In genomic region chr4:56424176-56424575, GRCh38 we compare ENCODE assay signal across 17 cellular contexts. TPM values are rescaled to one million over a fixed set of nuclear protein-coding genes. Genes with fewer than 3 reads are reported as not detected.
DNase-seq lines count a peak whose midpoint lies in the region; ATAC-seq and TF ChIP-seq lines count a peak whose summit lies in the region.
"Had no signal": no experiment of that assay in that cellular context is flagged by ENCODE, and none has a peak within 500 bp of the region (broad histone marks: within the 10 kb centered on the region; RNA-seq: fewer than 3 reads in every experiment).

No MANE protein-coding gene starts in this region.

- peak overlapping the region; percentile 32 for H3K27ac Mint-ChIP-seq in endodermal cell
- H3K27ac Mint-ChIP-seq: CD4-positive, alpha-beta T cell; IgD-negative memory B cell had no signal

- peaks cover 13% of the 10 kb centered on the region for H3K4me1 ChIP-seq in left ventricle myocardium inferior
- no peaks in the 10 kb centered on the region for H3K4me1 ChIP-seq in endodermal cell (ENCODE audit: control insufficient read depth, insufficient read depth, low read length)
- H3K4me1 ChIP-seq: A549, Caco-2 had no signal

- ATAC-seq in Right ventricle myocardium superior (ENCODE audit: poor library complexity) (peak; percentile 68), left ventricle myocardium superior (no peak), GM18870 (IDR thresholded peaks at IDR 0.05; ENCODE audit: unreplicated experiment) (no peak)
- ATAC-seq: HepG2 had no signal

- WGBS in endodermal cell (ENCODE audit: insufficient coverage in 1 of 2, insufficient read length in 1 of 2), 2 experiments = 94 to 95% methylated on average over 5 of the region's 5 CpGs

- peaks cover 6% of the 10 kb centered on the region for H3K4me1 Mint-ChIP-seq in endodermal cell

- H3K4me3 ChIP-seq in left ventricle myocardium inferior = peak overlapping the region; percentile 48
- H3K4me3 ChIP-seq in endodermal cell (ENCODE audit: low read length) = no peak overlapping the region
- H3K4me3 ChIP-seq: A549 had no signal

- peaks cover 29% of the 10 kb centered on the region for H3K36me3 Mint-ChIP-seq in endodermal cell (ENCODE audit: low read depth)

- no peak overlapping the region for H3K27ac ChIP-seq in left ventricle myocardium inferior (replicated peaks)
- H3K27ac ChIP-seq in endodermal cell (ENCODE audit: low read depth, low read length) = no peak overlapping the region
- H3K27ac ChIP-seq: 22Rv1, A549, C4-2B had no signal

- H3K36me3 ChIP-seq in left ventricle myocardium inferior (no peaks in the 10 kb centered on the region), endodermal cell (ENCODE audit: control insufficient read depth, insufficient read depth, low read length) (peaks cover 19% of the 10 kb centered on the region)

- DNase-seq in Right ventricle myocardium superior (no peak), cardiac septum (ENCODE audit: low spot score) (no peak), left ventricle myocardium inferior (no peak), left ventricle myocardium superior (no peak), endodermal cell (no peak), G401 (ENCODE audit: low spot score) (no peak)
- DNase-seq: GDM1, GOT3, H7 had no signal

- no peaks in the 10 kb centered on the region for H3K27me3 Mint-ChIP-seq in endodermal cell (ENCODE audit: insufficient read depth)
- H3K27me3 Mint-ChIP-seq: CD4-positive, alpha-beta T cell; IgD-negative memory B cell had no signal

- TF ChIP-seq CTCF in left ventricle myocardium inferior (IDR thresholded peaks at IDR 0.05; ENCODE audit: borderline replicate concordance) = no peak
- no peak for TF ChIP-seq CTCF in endodermal cell (conservative IDR thresholded peaks at IDR 0.05)

- H3K9me3 ChIP-seq in left ventricle myocardium inferior (replicated peaks) (no peaks in the 10 kb centered on the region), endodermal cell (ENCODE audit: control insufficient read depth, low read length) (peaks cover 21% of the 10 kb centered on the region)
- H3K9me3 ChIP-seq: A549, Caco-2 had no signal

- H3K9me3 Mint-ChIP-seq in endodermal cell = peaks cover 10% of the 10 kb centered on the region
- H3K9me3 Mint-ChIP-seq: CD4-positive, alpha-beta T cell had no signal

- in situ Hi-C loops in G401 (cut with HindIII; ENCODE audit: low sequenced_read_pairs) = no loop called here

- no peak overlapping the region for H3K9ac ChIP-seq in endodermal cell (ENCODE audit: extremely low read depth, low read length, poor library complexity, severe bottlenecking)

- H3K27me3 ChIP-seq in left ventricle myocardium inferior (ENCODE audit: low read depth) (no peaks in the 10 kb centered on the region), endodermal cell (ENCODE audit: control insufficient read depth, insufficient read depth, low read length, poor library complexity, severe bottlenecking) (no peaks in the 10 kb centered on the region)

- H3K4me3 Mint-ChIP-seq in endodermal cell = no peak overlapping the region
- H3K4me3 Mint-ChIP-seq: CD4-positive, alpha-beta T cell; IgD-negative memory B cell had no signal

- intact Hi-C loops in Right ventricle myocardium superior (cut with DNase I) (no loop called here), cardiac septum (cut with DNase I) (loop anchor here (1.0 kb wide), 1 partner anchor 43 kb away; the partner anchor contains the start of gene SRP72), left ventricle myocardium inferior (cut with micrococcal nuclease) (no loop called here), left ventricle myocardium superior (cut with micrococcal nuclease) (no loop called here)

RNA-seq across cellular contexts. Expression of gene PPAT, which starts 11.2 kb away (rescaled TPM):
- total RNA-seq in Right ventricle myocardium superior = 2.3 TPM
- total RNA-seq in cardiac septum = 2.3 TPM
- 3.4 TPM for total RNA-seq in left ventricle myocardium inferior
- total RNA-seq in left ventricle myocardium superior = 5.1 TPM
- 10 to 100 TPM; 51.3 to 63.0 TPM for total RNA-seq in endodermal cell
- polyA plus RNA-seq in endodermal cell (2013, experiment 1 of 2) = 42.8 TPM
- 35.9 TPM for polyA plus RNA-seq in endodermal cell (2013, experiment 2 of 2)
- total RNA-seq in G401 (2014; rRNA removed; shearing (Covaris generic)) = 41.2 and 53.2 TPM in 2 replicates

RNA-seq across cellular contexts. Expression of gene PAICS, which starts 11.9 kb away (rescaled TPM):
- total RNA-seq in Right ventricle myocardium superior = 19.1 TPM
- 27.1 TPM for total RNA-seq in cardiac septum
- total RNA-seq in left ventricle myocardium inferior = 26.6 TPM
- 20.0 TPM for total RNA-seq in left ventricle myocardium superior
- total RNA-seq in endodermal cell = 100 to 1,000 TPM; 246 to 248 TPM
- 229 TPM for polyA plus RNA-seq in endodermal cell (2013, experiment 1 of 2)
- 217 TPM for polyA plus RNA-seq in endodermal cell (2013, experiment 2 of 2)
- 152 and 224 TPM in 2 replicates for total RNA-seq in G401 (2014; rRNA removed; shearing (Covaris generic))

RNA-seq across cellular contexts. Expression of gene AASDH, which starts 36.9 kb away (rescaled TPM):
- total RNA-seq in Right ventricle myocardium superior (5.0 TPM), cardiac septum (8.1 TPM), left ventricle myocardium inferior (6.9 TPM), left ventricle myocardium superior (5.3 TPM), endodermal cell (10 to 100 TPM; 16.2 to 24.0 TPM)
- polyA plus RNA-seq in endodermal cell (2013, experiment 1 of 2) = 14.0 TPM
- 13.3 TPM for polyA plus RNA-seq in endodermal cell (2013, experiment 2 of 2)
- 6.7 and 18.7 TPM in 2 replicates for total RNA-seq in G401 (2014; rRNA removed; shearing (Covaris generic))

RNA-seq across cellular contexts. Expression of gene SRP72, which starts 43.2 kb away (rescaled TPM):
- 30.5 TPM for total RNA-seq in Right ventricle myocardium superior
- total RNA-seq in cardiac septum = 43.4 TPM
- 32.6 TPM for total RNA-seq in left ventricle myocardium inferior
- total RNA-seq in left ventricle myocardium superior = 40.2 TPM
- 100 to 1,000 TPM; 123 to 134 TPM for total RNA-seq in endodermal cell
- polyA plus RNA-seq in endodermal cell (2013, experiment 1 of 2) = 106 TPM
- polyA plus RNA-seq in endodermal cell (2013, experiment 2 of 2) = 96.7 TPM
- 23.8 and 51.6 TPM in 2 replicates for total RNA-seq in G401 (2014; rRNA removed; shearing (Covaris generic))
